In genomic region chr3:113148307-113148703, GRCh38 we compare ENCODE assay signal across 12 cellular contexts.
DNase-seq lines count a peak whose midpoint lies in the region; ATAC-seq and TF ChIP-seq lines count a peak whose summit lies in the region.
"Had no signal": no experiment of that assay in that cellular context is flagged by ENCODE, and none has a peak within 500 bp of the region (broad histone marks: within the 10 kb centered on the region; RNA-seq: fewer than 3 reads in every experiment).

No MANE protein-coding gene starts in this region.

- peak; percentile 31 for ATAC-seq in omental fat pad (ENCODE audit: low FRiP score)
- ATAC-seq in GM21576 (IDR thresholded peaks at IDR 0.05; ENCODE audit: unreplicated experiment): no peak
- ATAC-seq: gastrocnemius medialis had no signal

- peak overlapping the region; percentile 48 for H3K27ac ChIP-seq in C4-2B
- H3K27ac ChIP-seq: cardiac muscle cell had no signal

- DNase-seq in NCI-H128 (lab: John Stamatoyannopoulos, UW; ENCODE audit: unreplicated experiment) (peak; percentile 74), epithelial cell of esophagus (ENCODE audit: low read depth) (peak; percentile 90), omental fat pad (ENCODE audit: low spot score) (no peak), NCI-H1930 (lab: John Stamatoyannopoulos, UW) (no peak), KG1 (lab: John Stamatoyannopoulos, UW) (no peak), cerebellar nuclear complex (lab: John Stamatoyannopoulos, UW) (no peak)
- DNase-seq: activated T-cell treated with anti-CD3 and anti-CD28 coated beads, Interleukin-2, amount 50 U/mL, for 24 hours; AML-193; gastrocnemius medialis had no signal

- TF ChIP-seq CTCF in C4-2B (conservative IDR thresholded peaks at IDR 0.05): no peak
- TF ChIP-seq CTCF in epithelial cell of esophagus (IDR thresholded peaks at IDR 0.05; ENCODE audit: insufficient read depth, low read depth, low read length, missing control alignments): no peak
- TF ChIP-seq CTCF in omental fat pad (IDR thresholded peaks at IDR 0.05): no peak

- H3K4me3 ChIP-seq in epithelial cell of esophagus (ENCODE audit: low read length): no peak overlapping the region
- H3K4me3 ChIP-seq: cardiac muscle cell, gastrocnemius medialis had no signal

Comparison
In these comparisons a context has a peak if more than half of its experiments do, and no peak if none do; other contexts are left out.
1. DNase-seq: peak in NCI-H128 (single experiment) and epithelial cell of esophagus (single experiment); none in omental fat pad (single experiment), NCI-H1930 (0 of 2), KG1 (single experiment) and cerebellar nuclear complex (0 of 2).